8 cellular contexts compared by ENCODE assay signal in genomic region chr17:14068542-14069250, GRCh38. TPM values are rescaled to one million over a fixed set of nuclear protein-coding genes. Genes with fewer than 3 reads are reported as not detected.
DNase-seq lines count a peak whose midpoint lies in the region; ATAC-seq and TF ChIP-seq lines count a peak whose summit lies in the region.

No MANE protein-coding gene starts in this region.

- H3K4me3 ChIP-seq in body of pancreas: peak overlapping the region; percentile 97
- peak overlapping the region; percentile 95 to 99 for H3K4me3 ChIP-seq in mucosa of rectum (ENCODE audit: low read length in 2 of 2)

- peak overlapping the region; percentile 50 to 92 for H3K9ac ChIP-seq in mucosa of rectum (ENCODE audit: low read depth in 1 of 2, low read length in 2 of 2)

- TF ChIP-seq POLR2A in body of pancreas (IDR thresholded peaks at IDR 0.05): no peak

- intact Hi-C loops in body of pancreas (cut with DNase I): no loop called here

- H3K9me3 ChIP-seq in body of pancreas: no peaks in the 10 kb centered on the region
- H3K9me3 ChIP-seq in mucosa of rectum (ENCODE audit: control insufficient read depth in 2 of 2, low read length in 2 of 2): no peaks in the 10 kb centered on the region

- peak; percentile 2 to 3 for ATAC-seq in activated T-cell treated with anti-CD3 and anti-CD28 coated beads, Interleukin-2, amount 50 U/mL, for 72 hours (replicated peaks in 1 of 2)
- ATAC-seq in HG03520 (IDR thresholded peaks at IDR 0.05; ENCODE audit: unreplicated experiment): peak; percentile 8
- ATAC-seq in body of pancreas: no peak

- peaks cover 64% of the 10 kb centered on the region for H3K4me1 Mint-ChIP-seq in activated T-cell treated with anti-CD3 and anti-CD28 coated beads, Interleukin-2, amount 50 U/mL, for 72 hours (ENCODE audit: low read depth)

- WGBS in body of pancreas, 2 donors: 14 to 29% methylated on average over 18 to 25 of the region's 25 CpGs

- H3K36me3 ChIP-seq in body of pancreas (replicated peaks in 1 of 2; ENCODE audit: insufficient read depth in 1 of 2, low read depth in 2 of 2): no peaks in the 10 kb centered on the region
- H3K36me3 ChIP-seq in mucosa of rectum (ENCODE audit: control insufficient read depth in 2 of 2, insufficient read depth in 2 of 2, low read length in 2 of 2): no peaks in the 10 kb centered on the region

- H3K27ac Mint-ChIP-seq in activated T-cell treated with anti-CD3 and anti-CD28 coated beads, Interleukin-2, amount 50 U/mL, for 72 hours: peak overlapping the region; percentile 95

- no peak for TF ChIP-seq CTCF in body of pancreas (IDR thresholded peaks at IDR 0.05)

- no peaks in the 10 kb centered on the region for H3K27me3 ChIP-seq in body of pancreas
- H3K27me3 ChIP-seq in mucosa of rectum (ENCODE audit: control insufficient read depth in 2 of 2, insufficient read depth in 2 of 2, low read length in 2 of 2): no peaks in the 10 kb centered on the region

- H3K4me3 Mint-ChIP-seq in activated T-cell treated with anti-CD3 and anti-CD28 coated beads, Interleukin-2, amount 50 U/mL, for 72 hours: peak overlapping the region; percentile 84 to 97

- DNase-seq in activated T-cell treated with anti-CD3 and anti-CD28 coated beads, Interleukin-2, amount 50 U/mL, for 72 hours: no peak
- no peak for DNase-seq in activated T-cell treated with anti-CD3 and anti-CD28 coated beads, Interleukin-2, amount 50 U/mL, for 1 hour
- DNase-seq in body of pancreas (no peak), HPDE6-E6E7 (ENCODE audit: extremely low spot score) (no peak), nucleus accumbens (lab: John Stamatoyannopoulos, UW) (no peak), hippocampal formation (lab: John Stamatoyannopoulos, UW) (no peak)

- H3K4me1 ChIP-seq in body of pancreas (peaks cover 23% of the 10 kb centered on the region), mucosa of rectum (ENCODE audit: control insufficient read depth in 2 of 2, insufficient read depth in 2 of 2, low read length in 2 of 2) (peaks cover 15 to 19% of the 10 kb centered on the region in 2 donors)

- peak overlapping the region; percentile 70 to 83 (median 78) for H3K27ac ChIP-seq in body of pancreas
- peak overlapping the region; percentile 87 to 88 for H3K27ac ChIP-seq in mucosa of rectum (ENCODE audit: low read depth in 2 of 2, low read length in 2 of 2)

- H3K9me3 Mint-ChIP-seq in activated T-cell treated with anti-CD3 and anti-CD28 coated beads, Interleukin-2, amount 50 U/mL, for 72 hours: no peaks in the 10 kb centered on the region

- no peaks in the 10 kb centered on the region for H3K27me3 Mint-ChIP-seq in activated T-cell treated with anti-CD3 and anti-CD28 coated beads, Interleukin-2, amount 50 U/mL, for 72 hours (ENCODE audit: low read depth)

- H3K36me3 Mint-ChIP-seq in activated T-cell treated with anti-CD3 and anti-CD28 coated beads, Interleukin-2, amount 50 U/mL, for 72 hours (ENCODE audit: insufficient read depth in 2 of 2): peaks cover 9 to 14% of the 10 kb centered on the region in 2 donors

RNA-seq across cellular contexts. Expression of gene COX10, which starts 0.6 kb away (rescaled TPM):
- 10 to 100 TPM; 30.7 to 31.5 TPM for total RNA-seq in activated T-cell treated with anti-CD3 and anti-CD28 coated beads, Interleukin-2, amount 50 U/mL, for 72 hours
- total RNA-seq in body of pancreas: 10 to 100 TPM; 20.8 to 46.1 TPM
